ENCODE assay signal across 11 cellular contexts in the genomic region with DNA sequence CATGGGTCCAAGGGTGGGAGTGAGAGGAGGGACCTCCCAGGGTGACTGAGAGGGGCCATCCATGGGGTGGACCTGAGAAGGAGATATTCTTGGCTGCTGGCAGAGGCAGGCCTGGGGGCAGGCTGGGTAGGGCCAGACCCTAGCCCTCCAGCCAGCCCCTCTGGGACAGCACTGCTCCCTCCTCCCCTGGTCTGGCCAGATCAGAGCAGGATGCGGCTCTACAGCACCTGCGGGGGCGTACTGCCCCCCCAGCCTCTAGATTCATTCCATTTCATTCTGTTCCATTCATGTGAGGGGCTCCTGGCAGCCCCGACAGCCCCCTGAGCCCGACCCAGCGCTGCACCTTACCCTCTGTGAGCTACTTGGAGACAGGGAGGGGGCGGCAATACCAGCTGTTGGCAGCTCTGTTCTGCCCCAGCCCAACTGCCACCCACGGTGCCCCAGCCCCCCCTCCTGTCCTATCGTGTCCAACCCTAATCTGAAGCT. TPM values are rescaled to one million over a fixed set of nuclear protein-coding genes. Genes with fewer than 3 reads are reported as not detected.
DNase-seq lines count a peak whose midpoint lies in the region; ATAC-seq, FAIRE-seq and TF ChIP-seq lines count a peak whose summit lies in the region.
"Had no signal": no experiment of that assay in that cellular context is flagged by ENCODE, and none has a peak within 500 bp of the region (broad histone marks: within the 10 kb centered on the region; RNA-seq: fewer than 3 reads in every experiment).

No MANE protein-coding gene starts in this region.

- ATAC-seq in left colon (peak; percentile 59), HG02678 (IDR thresholded peaks at IDR 0.05; ENCODE audit: unreplicated experiment) (no peak), HG02623 (IDR thresholded peaks at IDR 0.05; ENCODE audit: unreplicated experiment) (no peak)

- H3K27ac ChIP-seq in HEK293 (ENCODE audit: extremely low read depth, low read depth, low read length) (no peak overlapping the region), skin epidermis (peak overlapping the region in 11 of 21 experiments; percentile 2 to 78 (median 51)), spleen (peak overlapping the region in 4 of 8 donors; percentile 5 to 58 (median 50))

- TF ChIP-seq CTCF in HEK293 (tag by site-specific recombination; IDR thresholded peaks at IDR 0.05) (no peak), cardiac fibroblast (IDR thresholded peaks at IDR 0.05; ENCODE audit: low read depth, low read length) (no peak), spleen (IDR thresholded peaks at IDR 0.05 in 8 of 11, conservative IDR thresholded peaks at IDR 0.05 in 3 of 11) (no peak)

- CTCF ChIA-PET in HEK293 (lab: Yijun Ruan, JAX) = interaction anchor here (0.6 to 2.4 kb wide), 9 partner anchors 15 to 79 kb away, joined by 3 to 19 read pairs (median 4); no protein-coding TSS in a partner anchor

- intact Hi-C loops in left colon (cut with DNase I, micrococcal nuclease) (no loop called here), spleen (cut with DNase I; ENCODE audit: low total_unique reads) (no loop called here)

- H3K9me3 ChIP-seq in HEK293 (ENCODE audit: control insufficient read depth, insufficient read depth, low read depth, low read length) (no peaks in the 10 kb centered on the region), spleen (no peaks in the 10 kb centered on the region)

- peaks cover 0 to 21% of the 10 kb centered on the region in 2 experiments; a peak in 1 of 3 replicates for H3K36me3 ChIP-seq in HEK293 (ENCODE audit: control insufficient read depth in 2 of 2, insufficient read depth in 1 of 2, low read length in 2 of 2)
- H3K36me3 ChIP-seq in spleen = peaks cover 0 to 4% (median 0%) of the 10 kb centered on the region in 6 donors

- TF ChIP-seq POLR2A in spleen (IDR thresholded peaks at IDR 0.05) = no peak

- 50 to 71% (median 57%) methylated on average over 8 to 9 of the region's 9 CpGs for WGBS in spleen, 5 donors

- FAIRE-seq in urothelium cell line (lab: Jason Lieb, UNC) = no peak

- H3K4me3 ChIP-seq in HEK293 (ENCODE audit: low read depth, low read length) (peak overlapping the region; percentile 33), cardiac fibroblast (replicated peaks in 1 of 2; ENCODE audit: low read depth in 2 of 2, low read length in 2 of 2) (peak overlapping the region; percentile 19 to 47), skin epidermis (peak overlapping the region in 4 of 7 experiments; percentile 11 to 22 (median 17)), spleen (peak overlapping the region in 4 of 8 donors; percentile 3 to 46 (median 19))

- H3K4me1 ChIP-seq in HEK293 (ENCODE audit: control insufficient read depth, insufficient read depth, low read length) = no peaks in the 10 kb centered on the region; the same call in 1 of the 2 replicates
- H3K4me1 ChIP-seq in spleen = peaks cover 0 to 39% (median 3%) of the 10 kb centered on the region in 6 donors

- POLR2A ChIA-PET in HEK293 (lab: Yijun Ruan, JAX) = interaction anchor here (0.5 to 2.5 kb wide), 13 partner anchors 10 to 409 kb away, joined by 3 to 16 read pairs (median 4); partner anchors contain the start of gene FADS2

- DNase-seq in cardiac fibroblast (ENCODE audit: low read depth in 2 of 2) (no peak), left colon (no peak), spleen (no peak), urothelium cell line (ENCODE audit: low spot score) (no peak)
- DNase-seq: KG1; stimulated activated CD4-positive, alpha-beta T cell treated with anti-CD3 and anti-CD28 coated beads, Interleukin-2, amount 100 ng/mL, for 48 hours; T-helper 1 cell had no signal

- H3K27me3 ChIP-seq in spleen (replicated peaks in 1 of 7) = peaks cover 0 to 10% (median 0%) of the 10 kb centered on the region in 7 donors

TF ChIP-seq in HEK293, 187 proteins besides CTCF, POLR2A, EP300 and RAD21 (continues in another document):
- TF ChIP-seq ZNF121 (tag by site-specific recombination; IDR thresholded peaks at IDR 0.05) = no peak
- no peak for TF ChIP-seq ZNF701 (tag by site-specific recombination; IDR thresholded peaks at IDR 0.05)
- no peak for TF ChIP-seq ZNF791 (tag by site-specific recombination; IDR thresholded peaks at IDR 0.05)
- TF ChIP-seq, protein P1, sequence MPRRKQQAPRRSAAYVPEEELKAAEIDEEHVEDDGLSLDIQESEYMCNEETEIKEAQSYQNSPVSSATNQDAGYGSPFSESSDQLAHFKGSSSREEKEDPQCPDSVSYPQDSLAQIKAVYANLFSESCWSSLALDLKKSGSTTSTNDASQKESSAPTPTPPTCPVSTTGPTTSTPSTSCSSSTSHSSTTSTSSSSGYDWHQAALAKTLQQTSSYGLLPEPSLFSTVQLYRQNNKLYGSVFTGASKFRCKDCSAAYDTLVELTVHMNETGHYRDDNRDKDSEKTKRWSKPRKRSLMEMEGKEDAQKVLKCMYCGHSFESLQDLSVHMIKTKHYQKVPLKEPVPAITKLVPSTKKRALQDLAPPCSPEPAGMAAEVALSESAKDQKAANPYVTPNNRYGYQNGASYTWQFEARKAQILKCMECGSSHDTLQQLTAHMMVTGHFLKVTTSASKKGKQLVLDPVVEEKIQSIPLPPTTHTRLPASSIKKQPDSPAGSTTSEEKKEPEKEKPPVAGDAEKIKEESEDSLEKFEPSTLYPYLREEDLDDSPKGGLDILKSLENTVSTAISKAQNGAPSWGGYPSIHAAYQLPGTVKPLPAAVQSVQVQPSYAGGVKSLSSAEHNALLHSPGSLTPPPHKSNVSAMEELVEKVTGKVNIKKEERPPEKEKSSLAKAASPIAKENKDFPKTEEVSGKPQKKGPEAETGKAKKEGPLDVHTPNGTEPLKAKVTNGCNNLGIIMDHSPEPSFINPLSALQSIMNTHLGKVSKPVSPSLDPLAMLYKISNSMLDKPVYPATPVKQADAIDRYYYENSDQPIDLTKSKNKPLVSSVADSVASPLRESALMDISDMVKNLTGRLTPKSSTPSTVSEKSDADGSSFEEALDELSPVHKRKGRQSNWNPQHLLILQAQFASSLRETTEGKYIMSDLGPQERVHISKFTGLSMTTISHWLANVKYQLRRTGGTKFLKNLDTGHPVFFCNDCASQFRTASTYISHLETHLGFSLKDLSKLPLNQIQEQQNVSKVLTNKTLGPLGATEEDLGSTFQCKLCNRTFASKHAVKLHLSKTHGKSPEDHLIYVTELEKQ (tag by site-specific recombination; IDR thresholded peaks at IDR 0.05; ENCODE audit: borderline replicate concordance) = no peak
- no peak for TF ChIP-seq ZBTB21 (tag by site-specific recombination; IDR thresholded peaks at IDR 0.05)
- 0 out of 2 replicates have a peak, but pooled peaks have one; percentile 15 for TF ChIP-seq ZNF341 (tag by site-specific recombination; IDR thresholded peaks at IDR 0.05; ENCODE audit: low read depth)
- peak; percentile 94 for TF ChIP-seq GLIS1 (tag by site-specific recombination; IDR thresholded peaks at IDR 0.05)
- TF ChIP-seq TRIM28 (IDR thresholded peaks at IDR 0.05; ENCODE audit: borderline replicate concordance, low read length) = no peak
- no peak for TF ChIP-seq ZNF510 (tag by site-specific recombination; IDR thresholded peaks at IDR 0.05; ENCODE audit: insufficient replicate concordance)
- no peak for TF ChIP-seq ZNF10 (tag by site-specific recombination; IDR thresholded peaks at IDR 0.05)
- no peak for TF ChIP-seq HOXD13 (CRISPR knock-in tag; IDR thresholded peaks at IDR 0.05; ENCODE audit: borderline replicate concordance)
- TF ChIP-seq ZNF248 (tag by site-specific recombination; IDR thresholded peaks at IDR 0.05) = no peak
- no peak for TF ChIP-seq ZNF175 (tag by site-specific recombination; IDR thresholded peaks at IDR 0.05)
- TF ChIP-seq ZNF292 (tag by site-specific recombination; IDR thresholded peaks at IDR 0.05; ENCODE audit: borderline replicate concordance, low read depth) = no peak
- TF ChIP-seq, protein P2, sequence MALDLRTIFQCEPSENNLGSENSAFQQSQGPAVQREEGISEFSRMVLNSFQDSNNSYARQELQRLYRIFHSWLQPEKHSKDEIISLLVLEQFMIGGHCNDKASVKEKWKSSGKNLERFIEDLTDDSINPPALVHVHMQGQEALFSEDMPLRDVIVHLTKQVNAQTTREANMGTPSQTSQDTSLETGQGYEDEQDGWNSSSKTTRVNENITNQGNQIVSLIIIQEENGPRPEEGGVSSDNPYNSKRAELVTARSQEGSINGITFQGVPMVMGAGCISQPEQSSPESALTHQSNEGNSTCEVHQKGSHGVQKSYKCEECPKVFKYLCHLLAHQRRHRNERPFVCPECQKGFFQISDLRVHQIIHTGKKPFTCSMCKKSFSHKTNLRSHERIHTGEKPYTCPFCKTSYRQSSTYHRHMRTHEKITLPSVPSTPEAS (tag by site-specific recombination; IDR thresholded peaks at IDR 0.05) = no peak
- TF ChIP-seq ZBTB7A (tag by site-specific recombination; IDR thresholded peaks at IDR 0.05; ENCODE audit: low read depth) = no peak
- no peak for TF ChIP-seq ZNF585B (tag by site-specific recombination; IDR thresholded peaks at IDR 0.05)
- no peak for TF ChIP-seq ZIC2 (tag by site-specific recombination; IDR thresholded peaks at IDR 0.05)
- TF ChIP-seq ZFHX2 (tag by site-specific recombination; conservative IDR thresholded peaks at IDR 0.05) = peak; percentile 76
- TF ChIP-seq ZFP3 (tag by site-specific recombination; IDR thresholded peaks at IDR 0.05; ENCODE audit: low read depth) = no peak
- no peak for TF ChIP-seq YY2 (tag by site-specific recombination; IDR thresholded peaks at IDR 0.05)
- TF ChIP-seq, protein P3, sequence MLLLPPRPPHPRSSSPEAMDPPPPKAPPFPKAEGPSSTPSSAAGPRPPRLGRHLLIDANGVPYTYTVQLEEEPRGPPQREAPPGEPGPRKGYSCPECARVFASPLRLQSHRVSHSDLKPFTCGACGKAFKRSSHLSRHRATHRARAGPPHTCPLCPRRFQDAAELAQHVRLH (tag by site-specific recombination; IDR thresholded peaks at IDR 0.05) = no peak
- TF ChIP-seq ZNF239 (tag by site-specific recombination; IDR thresholded peaks at IDR 0.05) = no peak
- no peak for TF ChIP-seq ZNF211 (tag by site-specific recombination; IDR thresholded peaks at IDR 0.05; ENCODE audit: low read depth)
- no peak for TF ChIP-seq ZBTB20 (tag by site-specific recombination; IDR thresholded peaks at IDR 0.05)
- no peak for TF ChIP-seq KLF1 (tag by site-specific recombination; IDR thresholded peaks at IDR 0.05)
- TF ChIP-seq GLIS2 (tag by site-specific recombination; IDR thresholded peaks at IDR 0.05) = peak; percentile 65
- TF ChIP-seq REPIN1 (tag by site-specific recombination; IDR thresholded peaks at IDR 0.05; ENCODE audit: low read depth) = no peak
- no peak for TF ChIP-seq ZNF214 (tag by site-specific recombination; IDR thresholded peaks at IDR 0.05; ENCODE audit: borderline replicate concordance)

RNA-seq across cellular contexts. Expression of gene MYRF, which starts 34.3 kb away (rescaled TPM):
- total RNA-seq in left colon (10 to 100 TPM in 1 of 2 donors, 1 to 10 TPM in 1; 4.6 to 15.6 TPM), spleen (1 to 10 TPM in 1 of 7 donors, under 1 TPM in 6; 0.32 to 1.5 (median 0.79) TPM)
- polyA plus RNA-seq in spleen = under 1 TPM; 0.15 to 0.50 (median 0.45) TPM

RNA-seq across cellular contexts. Expression of gene DAGLA, which starts 37.9 kb away (rescaled TPM):
- total RNA-seq in left colon (10 to 100 TPM; 10.7 to 12.2 TPM), spleen (1 to 10 TPM; 2.0 to 5.0 (median 3.9) TPM)
- 1 to 10 TPM in 1 of 3 donors, under 1 TPM in 2; 0.27 to 1.2 (median 0.35) TPM for polyA plus RNA-seq in spleen
